In the genomic region with DNA sequence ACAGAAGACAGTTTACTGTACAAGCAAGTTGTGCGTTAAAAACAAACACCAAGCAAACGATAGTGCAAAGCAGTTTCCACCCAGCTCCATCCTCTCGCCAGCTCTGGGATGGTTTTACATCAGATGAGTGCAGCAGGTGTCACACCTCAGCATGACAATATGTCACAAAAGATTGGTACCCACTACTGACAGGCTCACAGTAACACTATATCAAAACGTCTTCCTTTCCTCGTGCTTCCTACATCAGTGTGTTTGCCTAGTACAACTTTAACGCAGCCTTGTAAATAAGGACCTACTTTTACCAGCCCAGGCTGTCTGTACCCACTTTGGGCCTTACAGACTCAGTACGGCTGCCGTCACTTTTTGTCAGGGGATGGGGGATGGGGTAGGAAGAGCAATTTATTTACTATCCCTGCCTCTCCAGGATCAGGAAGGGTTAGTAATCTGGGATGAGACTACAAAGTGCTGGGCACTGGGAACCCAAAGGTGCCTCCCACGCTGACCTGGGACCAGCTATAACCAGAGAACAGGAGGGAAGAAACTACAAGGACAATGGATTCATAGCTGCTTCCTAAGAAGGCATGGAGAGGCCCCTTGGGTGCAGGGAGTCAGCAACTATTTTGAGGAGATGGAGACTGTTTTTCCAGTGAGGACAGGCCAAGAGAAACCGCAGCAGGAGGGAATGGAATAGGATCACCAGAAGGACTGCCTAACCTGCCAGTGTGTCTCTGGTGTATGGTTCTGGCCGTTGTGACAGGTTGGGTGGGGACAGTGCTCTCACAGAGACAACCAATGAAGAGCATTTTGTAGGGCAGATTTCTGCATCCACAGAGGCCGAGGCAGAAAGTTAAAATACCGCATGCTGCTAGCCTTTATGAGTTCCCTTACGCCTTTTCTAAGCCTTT, we compare ENCODE assay signal across 13 cellular contexts. TPM values are rescaled to one million over a fixed set of nuclear protein-coding genes. Genes with fewer than 3 reads are reported as not detected.
DNase-seq lines count a peak whose midpoint lies in the region; ATAC-seq and TF ChIP-seq lines count a peak whose summit lies in the region.
"Had no signal": no experiment of that assay in that cellular context is flagged by ENCODE, and none has a peak within 500 bp of the region (broad histone marks: within the 10 kb centered on the region; RNA-seq: fewer than 3 reads in every experiment).

No MANE protein-coding gene starts in this region.

- H3K9me3 Mint-ChIP-seq in activated CD4-positive, alpha-beta T cell treated with anti-CD3 and anti-CD28 coated beads, Interleukin-2, amount 10 ng/mL, durations not matched to agents 24 days and 14 days = no peaks in the 10 kb centered on the region
- H3K9me3 Mint-ChIP-seq in chondrocyte (ENCODE audit: low read depth) = no peaks in the 10 kb centered on the region
- no peaks in the 10 kb centered on the region for H3K9me3 Mint-ChIP-seq in stimulated activated naive CD8-positive, alpha-beta T cell treated with anti-CD3 and anti-CD28 coated beads, Interleukin-15, Interleukin-2, amounts not matched to agents 100 ng/mL and 50 ng/mL, for 24 hours

- peak overlapping the region; percentile 59 for H3K27ac Mint-ChIP-seq in activated CD4-positive, alpha-beta T cell treated with anti-CD3 and anti-CD28 coated beads, Interleukin-2, amount 10 ng/mL, durations not matched to agents 24 days and 14 days
- no peak overlapping the region for H3K27ac Mint-ChIP-seq in chondrocyte (ENCODE audit: unreplicated experiment)
- H3K27ac Mint-ChIP-seq in stimulated activated naive CD8-positive, alpha-beta T cell treated with anti-CD3 and anti-CD28 coated beads, Interleukin-15, Interleukin-2, amounts not matched to agents 100 ng/mL and 50 ng/mL, for 24 hours = peak overlapping the region; percentile 75

- H3K36me3 Mint-ChIP-seq in activated CD4-positive, alpha-beta T cell treated with anti-CD3 and anti-CD28 coated beads, Interleukin-2, amount 10 ng/mL, durations not matched to agents 24 days and 14 days (ENCODE audit: low read depth) = peaks cover 43% of the 10 kb centered on the region
- H3K36me3 Mint-ChIP-seq in chondrocyte (ENCODE audit: low read depth) = no peaks in the 10 kb centered on the region
- peaks cover 37% of the 10 kb centered on the region for H3K36me3 Mint-ChIP-seq in stimulated activated naive CD8-positive, alpha-beta T cell treated with anti-CD3 and anti-CD28 coated beads, Interleukin-15, Interleukin-2, amounts not matched to agents 100 ng/mL and 50 ng/mL, for 24 hours (ENCODE audit: low read depth)

- no peak for ATAC-seq in HG03025 (IDR thresholded peaks at IDR 0.05; ENCODE audit: low FRiP score, unreplicated experiment)

- DNase-seq in activated naive CD4-positive, alpha-beta T cell treated with Interleukin-2 at 50 U/mL for 16 hours = peak; percentile 3
- no peak for DNase-seq in activated naive CD4-positive, alpha-beta T cell treated with anti-CD3 and anti-CD28 coated beads, Interleukin-2, amount 50 U/mL, for 16 hours
- no peak for DNase-seq in activated CD4-positive, alpha-beta T cell treated with anti-CD3 and anti-CD28 coated beads, Interleukin-2, amount 10 ng/mL, durations not matched to agents 24 days and 14 days
- peak; percentile 17 for DNase-seq in chondrocyte (ENCODE audit: low spot score)
- no peak for DNase-seq in ecto neural progenitor cell (ENCODE audit: low spot score)
- DNase-seq in DMS79 treated with DMSO at 0.1 percent for 48 hours (lab: John Stamatoyannopoulos, UW) = no peak
- DNase-seq: left ventricle myocardium inferior, NCI-H1092 treated with DMSO at 0.1 percent for 48 hours, NCI-H69, SHP77, spleen had no signal

- intact Hi-C loops in activated CD4-positive, alpha-beta T cell treated with anti-CD3 and anti-CD28 coated beads, Interleukin-2, amount 10 ng/mL, durations not matched to agents 24 days and 14 days (cut with micrococcal nuclease) = no loop called here

- peaks cover 12% of the 10 kb centered on the region for H3K4me1 Mint-ChIP-seq in activated CD4-positive, alpha-beta T cell treated with anti-CD3 and anti-CD28 coated beads, Interleukin-2, amount 10 ng/mL, durations not matched to agents 24 days and 14 days
- no peaks in the 10 kb centered on the region for H3K4me1 Mint-ChIP-seq in chondrocyte (ENCODE audit: low read depth)
- H3K4me1 Mint-ChIP-seq in stimulated activated naive CD8-positive, alpha-beta T cell treated with anti-CD3 and anti-CD28 coated beads, Interleukin-15, Interleukin-2, amounts not matched to agents 100 ng/mL and 50 ng/mL, for 24 hours (ENCODE audit: low read depth) = peaks cover 57% of the 10 kb centered on the region

- TF ChIP-seq CTCF in chondrocyte (IDR thresholded peaks at IDR 0.05) = no peak

- H3K4me3 Mint-ChIP-seq in activated CD4-positive, alpha-beta T cell treated with anti-CD3 and anti-CD28 coated beads, Interleukin-2, amount 10 ng/mL, durations not matched to agents 24 days and 14 days = no peak overlapping the region
- no peak overlapping the region for H3K4me3 Mint-ChIP-seq in chondrocyte (ENCODE audit: unreplicated experiment)
- peak overlapping the region; percentile 49 for H3K4me3 Mint-ChIP-seq in stimulated activated naive CD8-positive, alpha-beta T cell treated with anti-CD3 and anti-CD28 coated beads, Interleukin-15, Interleukin-2, amounts not matched to agents 100 ng/mL and 50 ng/mL, for 24 hours

- H3K27me3 Mint-ChIP-seq in activated CD4-positive, alpha-beta T cell treated with anti-CD3 and anti-CD28 coated beads, Interleukin-2, amount 10 ng/mL, durations not matched to agents 24 days and 14 days = no peaks in the 10 kb centered on the region
- peaks cover 12% of the 10 kb centered on the region for H3K27me3 Mint-ChIP-seq in chondrocyte (ENCODE audit: low read depth)
- H3K27me3 Mint-ChIP-seq in stimulated activated naive CD8-positive, alpha-beta T cell treated with anti-CD3 and anti-CD28 coated beads, Interleukin-15, Interleukin-2, amounts not matched to agents 100 ng/mL and 50 ng/mL, for 24 hours = no peaks in the 10 kb centered on the region

RNA-seq across cellular contexts. Expression of gene RUNX3, which starts 30.2 kb away (rescaled TPM):
- total RNA-seq in activated CD4-positive, alpha-beta T cell treated with anti-CD3 and anti-CD28 coated beads, Interleukin-2, amount 10 ng/mL, durations not matched to agents 24 days and 14 days = 110 and 112 TPM in 2 replicates
- 1.8 to 2.9 TPM in 2 of 3 replicates, not detected in the other for total RNA-seq in chondrocyte

Comparison
In these comparisons a context has a peak if more than half of its experiments do, and no peak if none do; other contexts are left out.
1. DNase-seq: peak in activated naive CD4-positive, alpha-beta T cell treated with Interleukin-2 at 50 U/mL for 16 hours (single experiment) and chondrocyte (single experiment); none in activated naive CD4-positive, alpha-beta T cell treated with anti-CD3 and anti-CD28 coated beads, Interleukin-2, amount 50 U/mL, for 16 hours (single experiment), activated CD4-positive, alpha-beta T cell treated with anti-CD3 and anti-CD28 coated beads, Interleukin-2, amount 10 ng/mL, durations not matched to agents 24 days and 14 days (single experiment), ecto neural progenitor cell (single experiment) and DMS79 treated with DMSO at 0.1 percent for 48 hours (single experiment).
2. RNA of gene RUNX3, which starts 30.2 kb away (total RNA-seq): 110 to 112 TPM in activated CD4-positive, alpha-beta T cell treated with anti-CD3 and anti-CD28 coated beads, Interleukin-2, amount 10 ng/mL, durations not matched to agents 24 days and 14 days; 1.8 to 2.9 TPM in chondrocyte; every median in the first group is over 10 times any median in the second.